ENCODE assay signal across 16 cellular contexts in genomic region chr3:39531681-39532080, GRCh38.
DNase-seq lines count a peak whose midpoint lies in the region; ATAC-seq, FAIRE-seq and TF ChIP-seq lines count a peak whose summit lies in the region.
"Had no signal": no experiment of that assay in that cellular context is flagged by ENCODE, and none has a peak within 500 bp of the region (broad histone marks: within the 10 kb centered on the region; RNA-seq: fewer than 3 reads in every experiment).

No MANE protein-coding gene starts in this region.

- intact Hi-C loops in gastrocnemius medialis (cut with DNase I; ENCODE audit: low total_unique reads) (no loop called here), upper lobe of right lung (cut with DNase I) (no loop called here)

- H3K9ac ChIP-seq in adipocyte (ENCODE audit: low read length) (no peak overlapping the region), endodermal cell (ENCODE audit: extremely low read depth, low read length, poor library complexity, severe bottlenecking) (no peak overlapping the region)

- H3K4me3 Mint-ChIP-seq in endodermal cell, result no peak overlapping the region
- H3K4me3 Mint-ChIP-seq: memory B cell had no signal

- 75 to 82% (median 77%) methylated on average over 3 of the region's 3 CpGs for WGBS in small intestine, 3 donors
- 89 to 95% methylated on average over 3 of the region's 3 CpGs for WGBS in endodermal cell (ENCODE audit: insufficient coverage in 1 of 2, insufficient read length in 1 of 2), 2 experiments

- no peak overlapping the region for H3K27ac Mint-ChIP-seq in endodermal cell
- H3K27ac Mint-ChIP-seq: memory B cell had no signal

- H3K9me3 ChIP-seq in adipocyte (ENCODE audit: control insufficient read depth, low read length) (no peaks in the 10 kb centered on the region), gastrocnemius medialis (no peaks in the 10 kb centered on the region), small intestine (ENCODE audit: control insufficient read depth, low read depth) (no peaks in the 10 kb centered on the region), endodermal cell (ENCODE audit: control insufficient read depth, low read length) (no peaks in the 10 kb centered on the region), upper lobe of right lung (no peaks in the 10 kb centered on the region)

- peaks cover 17% of the 10 kb centered on the region for H3K4me1 ChIP-seq in adipocyte (ENCODE audit: control insufficient read depth, insufficient read depth, low read length)
- no peaks in the 10 kb centered on the region for H3K4me1 ChIP-seq in gastrocnemius medialis
- H3K4me1 ChIP-seq in small intestine (ENCODE audit: control insufficient read depth in 2 of 2, insufficient read depth in 1 of 2, low read depth in 1 of 2, low read length in 1 of 2), result no peaks in the 10 kb centered on the region
- no peaks in the 10 kb centered on the region for H3K4me1 ChIP-seq in endodermal cell (ENCODE audit: control insufficient read depth, insufficient read depth, low read length)
- no peaks in the 10 kb centered on the region for H3K4me1 ChIP-seq in upper lobe of right lung

- ATAC-seq in gastrocnemius medialis (peak; percentile 23 to 41), upper lobe of right lung (no peak)

- H3K36me3 ChIP-seq in adipocyte (ENCODE audit: control insufficient read depth, insufficient read depth, low read length, severe bottlenecking) (no peaks in the 10 kb centered on the region), gastrocnemius medialis (no peaks in the 10 kb centered on the region), small intestine (ENCODE audit: control insufficient read depth in 2 of 2, insufficient read depth in 2 of 2, low read length in 2 of 2) (no peaks in the 10 kb centered on the region), endodermal cell (ENCODE audit: control insufficient read depth, insufficient read depth, low read length) (no peaks in the 10 kb centered on the region), upper lobe of right lung (no peaks in the 10 kb centered on the region)

- H3K27me3 Mint-ChIP-seq in endodermal cell (ENCODE audit: insufficient read depth), result no peaks in the 10 kb centered on the region

- H3K27ac ChIP-seq in gastrocnemius medialis (no peak overlapping the region), small intestine (ENCODE audit: low read depth in 1 of 2, low read length in 1 of 2) (no peak overlapping the region), endodermal cell (ENCODE audit: low read depth, low read length) (no peak overlapping the region), upper lobe of right lung (no peak overlapping the region)
- H3K27ac ChIP-seq: VCaP had no signal

- no peak for DNase-seq in H54 (ENCODE audit: insufficient read length, low spot score)
- DNase-seq in adipocyte (ENCODE audit: low read depth), result peak; percentile 86
- peak; percentile 13 for DNase-seq in fibroblast of peridontal ligament (ENCODE audit: extremely low read depth)
- no peak for DNase-seq in gastrocnemius medialis
- no peak for DNase-seq in small intestine
- no peak for DNase-seq in endodermal cell
- DNase-seq in upper lobe of right lung, result no peak
- no peak for DNase-seq in NCI-H146 (lab: John Stamatoyannopoulos, UW)
- DNase-seq: amygdala, foreskin melanocyte, MM.1S, posterior cingulate gyrus, SHP77 treated with DMSO at 0.1 percent for 48 hours had no signal

- TF ChIP-seq POLR2A in H54 (IDR thresholded peaks at IDR 0.05; ENCODE audit: low read depth, low read length) (no peak), gastrocnemius medialis (IDR thresholded peaks at IDR 0.05) (no peak)

- peaks cover 4% of the 10 kb centered on the region for H3K36me3 Mint-ChIP-seq in endodermal cell (ENCODE audit: low read depth)
- H3K36me3 Mint-ChIP-seq: memory B cell had no signal

- H3K27me3 ChIP-seq in adipocyte (replicated peaks; ENCODE audit: control insufficient read depth, insufficient read depth, low read length), result no peaks in the 10 kb centered on the region
- H3K27me3 ChIP-seq in gastrocnemius medialis, result no peaks in the 10 kb centered on the region
- H3K27me3 ChIP-seq in small intestine (ENCODE audit: control insufficient read depth in 2 of 2, insufficient read depth in 2 of 2, low read length in 2 of 2), result no peaks in the 10 kb centered on the region
- H3K27me3 ChIP-seq in endodermal cell (ENCODE audit: control insufficient read depth, insufficient read depth, low read length, poor library complexity, severe bottlenecking), result no peaks in the 10 kb centered on the region
- no peaks in the 10 kb centered on the region for H3K27me3 ChIP-seq in upper lobe of right lung

- FAIRE-seq in H54 (lab: Jason Lieb, UNC) (peak; percentile 43), small intestine (lab: Jason Lieb, UNC) (no peak)
- FAIRE-seq: GM12892 had no signal

- H3K9me3 Mint-ChIP-seq in endodermal cell, result peaks cover 1% of the 10 kb centered on the region

- TF ChIP-seq CTCF in gastrocnemius medialis (IDR thresholded peaks at IDR 0.05 in 4 of 5, conservative IDR thresholded peaks at IDR 0.05 in 1 of 5) (no peak), endodermal cell (conservative IDR thresholded peaks at IDR 0.05) (no peak), upper lobe of right lung (IDR thresholded peaks at IDR 0.05) (no peak)

- in situ Hi-C loops in gastrocnemius medialis (cut with MboI; ENCODE audit: low sequenced_read_pairs in 4 of 4), result no loop called here

- H3K4me3 ChIP-seq in adipocyte (ENCODE audit: low read length), result no peak overlapping the region
- H3K4me3 ChIP-seq in gastrocnemius medialis, result no peak overlapping the region
- no peak overlapping the region for H3K4me3 ChIP-seq in small intestine (ENCODE audit: low read depth in 1 of 2, low read length in 2 of 2)
- no peak overlapping the region for H3K4me3 ChIP-seq in endodermal cell (ENCODE audit: low read length)
- no peak overlapping the region for H3K4me3 ChIP-seq in upper lobe of right lung

- H3K4me1 Mint-ChIP-seq in endodermal cell, result peaks cover 8% of the 10 kb centered on the region
- H3K4me1 Mint-ChIP-seq: memory B cell had no signal

Comparison
In these comparisons a context has a peak if more than half of its experiments do, and no peak if none do; other contexts are left out.
1. DNase-seq: peak in adipocyte (single experiment) and fibroblast of peridontal ligament (single experiment); none in H54 (single experiment), gastrocnemius medialis (0 of 2), small intestine (single experiment), endodermal cell (single experiment), upper lobe of right lung (single experiment) and NCI-H146 (single experiment).